9 cellular contexts compared by ENCODE assay signal in the genomic region with DNA sequence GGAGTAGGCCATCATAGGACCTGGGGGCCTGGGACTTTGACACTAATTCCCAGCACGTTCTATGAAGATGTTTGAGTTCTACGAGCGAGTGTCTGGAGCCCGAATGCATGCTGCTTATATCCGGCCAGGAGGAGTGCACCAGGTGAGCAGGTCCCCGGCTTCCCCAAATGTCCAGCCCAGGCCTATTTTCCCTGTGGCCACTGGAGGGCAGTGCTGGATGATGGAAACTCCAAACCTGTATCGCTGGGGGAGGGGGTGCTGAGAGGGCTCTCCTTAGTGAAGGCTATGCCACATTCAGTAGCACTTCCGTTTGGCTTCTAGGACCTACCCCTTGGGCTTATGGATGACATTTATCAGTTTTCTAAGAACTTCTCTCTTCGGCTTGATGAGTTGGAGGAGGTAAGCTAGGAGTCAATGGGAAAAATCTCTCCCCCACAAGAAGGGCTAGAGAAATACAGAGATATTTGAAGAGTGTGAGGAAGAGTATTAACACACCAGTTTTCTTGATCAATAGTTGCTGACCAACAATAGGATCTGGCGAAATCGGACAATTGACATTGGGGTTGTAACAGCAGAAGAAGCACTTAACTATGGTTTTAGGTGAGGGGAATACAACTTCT. TPM values are rescaled to one million over a fixed set of nuclear protein-coding genes. Genes with fewer than 3 reads are reported as not detected.
DNase-seq lines count a peak whose midpoint lies in the region; ATAC-seq and TF ChIP-seq lines count a peak whose summit lies in the region.
"Had no signal": no experiment of that assay in that cellular context is flagged by ENCODE, and none has a peak within 500 bp of the region (broad histone marks: within the 10 kb centered on the region; RNA-seq: fewer than 3 reads in every experiment).

No MANE protein-coding gene starts in this region.

- POLR2A ChIA-PET in RWPE1 (lab: Yijun Ruan, JAX; ENCODE audit: low non-redundant PET), result no interaction called here

- no peaks in the 10 kb centered on the region for H3K9me3 Mint-ChIP-seq in type B pancreatic cell

- H3K4me1 Mint-ChIP-seq in type B pancreatic cell (ENCODE audit: unreplicated experiment), result peaks cover 17% of the 10 kb centered on the region

- H3K4me3 Mint-ChIP-seq in type B pancreatic cell, result no peak overlapping the region

- ATAC-seq in GM18498 (IDR thresholded peaks at IDR 0.05; ENCODE audit: unreplicated experiment), result peak; percentile 81

- H3K27ac ChIP-seq in RWPE1, result no peak overlapping the region

- DNase-seq in A172 (ENCODE audit: low spot score), result peak; percentile 83
- peak; percentile 56 for DNase-seq in LoVo (ENCODE audit: low spot score)
- DNase-seq in RWPE1 (ENCODE audit: low spot score), result peak; percentile 85
- DNase-seq in activated T-helper 1 cell treated with anti-CD3 and anti-CD28 coated beads, Interleukin-2, amount 50 U/mL, for 16 hours (ENCODE audit: low read depth in 1 of 2, low spot score in 1 of 2), result peak; percentile 43 to 45
- peak; percentile 68 for DNase-seq in fibroblast of the aortic adventitia (ENCODE audit: low read depth)
- DNase-seq in nucleus accumbens (lab: John Stamatoyannopoulos, UW), result peak in 44 of 56 donors; percentile 15 to 77 (median 43)
- peak; percentile 81 for DNase-seq in type B pancreatic cell (ENCODE audit: extremely low spot score, unreplicated experiment)

- CTCF ChIA-PET in RWPE1 (lab: Yijun Ruan, JAX), result interaction anchor here (0.6 to 1.3 kb wide), 4 partner anchors 9 to 69 kb away, joined by 3 to 6 read pairs (median 4); a partner anchor contains a TSS

- H3K36me3 Mint-ChIP-seq in type B pancreatic cell, result peaks cover 38% of the 10 kb centered on the region

- H3K27ac Mint-ChIP-seq in type B pancreatic cell, result peak overlapping the region; percentile 61

- H3K27me3 Mint-ChIP-seq in type B pancreatic cell, result no peaks in the 10 kb centered on the region

- H3K4me3 ChIP-seq in fibroblast of the aortic adventitia (ENCODE audit: low read depth, low read length), result no peak overlapping the region
- H3K4me3 ChIP-seq: skin epidermis had no signal

- TF ChIP-seq CTCF in RWPE1 (conservative IDR thresholded peaks at IDR 0.05; ENCODE audit: low read depth) (peak; percentile 88), fibroblast of the aortic adventitia (IDR thresholded peaks at IDR 0.05; ENCODE audit: insufficient read depth, low read length) (peak; percentile 94), type B pancreatic cell (conservative IDR thresholded peaks at IDR 0.05) (peak; percentile 92)

RNA-seq across cellular contexts. Expression of a gene that starts 5.2 kb away (rescaled TPM):
- total RNA-seq in A172 (2014; rRNA removed; shearing (Covaris generic)), result not detected in 2 replicates
- not detected in 2 replicates for total RNA-seq in fibroblast of the aortic adventitia (ENCODE audit: low replicate concordance)
- total RNA-seq in type B pancreatic cell (ENCODE audit: low replicate concordance), result 0.80 TPM in 1 of 2 replicates, not detected in the other

RNA-seq across cellular contexts. Expression of a gene that starts 7.7 kb away (rescaled TPM):
- total RNA-seq in A172 (2014; rRNA removed; shearing (Covaris generic)), result 179 and 197 TPM in 2 replicates
- total RNA-seq in fibroblast of the aortic adventitia (ENCODE audit: low replicate concordance) (65.4 and 67.5 TPM in 2 replicates), type B pancreatic cell (ENCODE audit: low replicate concordance) (93.1 and 97.4 TPM in 2 replicates)

RNA-seq across cellular contexts. Expression of a gene that starts 11.0 kb away (rescaled TPM):
- not detected in 2 replicates for total RNA-seq in A172 (2014; rRNA removed; shearing (Covaris generic))
- total RNA-seq in fibroblast of the aortic adventitia (ENCODE audit: low replicate concordance) (1.1 and 3.1 TPM in 2 replicates), type B pancreatic cell (ENCODE audit: low replicate concordance) (0.10 and 2.5 TPM in 2 replicates)

RNA-seq across cellular contexts. Expression of a gene that starts 13.5 kb away (rescaled TPM):
- total RNA-seq in A172 (2014; rRNA removed; shearing (Covaris generic)), result not detected in 2 replicates
- total RNA-seq in fibroblast of the aortic adventitia (ENCODE audit: low replicate concordance), result not detected in 2 replicates
- 39.5 and 238 TPM in 2 replicates for total RNA-seq in type B pancreatic cell (ENCODE audit: low replicate concordance)

RNA-seq across cellular contexts. Expression of a gene that starts 16.0 kb away (rescaled TPM):
- total RNA-seq in A172 (2014; rRNA removed; shearing (Covaris generic)), result 16.1 and 16.8 TPM in 2 replicates
- total RNA-seq in fibroblast of the aortic adventitia (ENCODE audit: low replicate concordance) (5.2 and 9.1 TPM in 2 replicates), type B pancreatic cell (ENCODE audit: low replicate concordance) (13.6 and 13.7 TPM in 2 replicates)
